15 cellular contexts compared by ENCODE assay signal in the genomic region with DNA sequence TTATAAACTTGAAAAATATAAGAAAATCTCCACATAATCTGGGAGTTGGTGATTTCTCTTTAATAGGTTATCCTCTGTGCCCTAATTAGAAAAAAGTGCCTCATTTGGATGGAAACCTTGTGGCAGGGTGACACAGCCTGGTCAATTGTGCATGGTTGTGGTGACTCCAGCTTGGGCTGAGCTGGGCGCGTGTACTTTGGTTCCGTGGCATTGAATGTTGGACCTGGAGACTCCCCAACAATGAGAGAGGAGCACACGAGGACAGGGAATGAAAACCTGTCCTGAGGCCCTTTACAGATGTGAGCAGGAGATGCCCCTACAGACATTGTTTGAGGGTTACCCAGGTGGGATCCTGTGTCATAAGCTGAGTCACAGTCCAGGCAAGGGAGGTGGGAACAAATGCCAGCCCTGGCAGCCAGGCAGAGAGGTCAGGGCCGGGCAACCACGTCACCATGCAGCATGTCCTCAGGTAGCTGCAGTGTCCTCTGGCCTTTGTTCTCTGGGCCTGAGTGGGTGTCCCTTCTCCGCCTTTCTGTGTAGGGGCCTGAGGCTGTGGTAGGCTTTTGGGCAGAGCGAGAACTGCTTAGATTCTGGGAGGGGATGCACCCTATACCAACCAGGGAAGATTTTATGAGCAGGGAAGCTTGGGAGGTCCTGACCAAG.
DNase-seq lines count a peak whose midpoint lies in the region; ATAC-seq and TF ChIP-seq lines count a peak whose summit lies in the region.
"Had no signal": no experiment of that assay in that cellular context is flagged by ENCODE, and none has a peak within 500 bp of the region (broad histone marks: within the 10 kb centered on the region; RNA-seq: fewer than 3 reads in every experiment).

No MANE protein-coding gene starts in this region.

- intact Hi-C loops in heart left ventricle (cut with DNase I) (no loop called here), cardiac septum (cut with DNase I) (no loop called here)

- H3K36me3 Mint-ChIP-seq in H9 (ENCODE audit: insufficient read depth in 1 of 3, low read depth in 3 of 3) = no peaks in the 10 kb centered on the region
- H3K36me3 Mint-ChIP-seq: CD4-positive, CD25-positive, alpha-beta regulatory T cell; CD8-positive, alpha-beta T cell had no signal

- DNase-seq in heart left ventricle (peak in 1 of 5 donors; percentile 48), cardiac septum (ENCODE audit: low spot score) (no peak), H9 (no peak), left lobe of liver (ENCODE audit: low spot score) (peak; percentile 90), GM03348 (ENCODE audit: low spot score) (no peak)
- DNase-seq: C1 segment of cervical spinal cord; Caco-2; CD4-positive, CD25-positive, alpha-beta regulatory T cell; CD8-positive, alpha-beta T cell; DMS153; DND-41; GDM1; GOT3; HCEC 1CT had no signal

- H3K56ac ChIP-seq in H9 (ENCODE audit: insufficient read length, low read depth, low read length) = no peak overlapping the region

- no peak overlapping the region for H3K23ac ChIP-seq in H9 (ENCODE audit: insufficient read length, low read depth, low read length)

- H3K4me3 Mint-ChIP-seq in H9 = no peak overlapping the region
- H3K4me3 Mint-ChIP-seq: CD8-positive, alpha-beta T cell had no signal

- no peaks in the 10 kb centered on the region for H4K20me1 ChIP-seq in H9 (ENCODE audit: control insufficient read depth, insufficient read depth, insufficient read length)

- H3K4me1 Mint-ChIP-seq in H9 = no peaks in the 10 kb centered on the region
- H3K4me1 Mint-ChIP-seq: CD4-positive, CD25-positive, alpha-beta regulatory T cell had no signal

- H4K5ac ChIP-seq in H9 (ENCODE audit: insufficient read length, low read depth, low read length) = no peak overlapping the region

- no peak overlapping the region for H3K4ac ChIP-seq in H9 (ENCODE audit: low read depth, low read length)

- 80 to 96% (median 86%) methylated on average over 5 to 8 of the region's 8 CpGs for WGBS in heart left ventricle, 4 donors
- WGBS in H9 (ENCODE audit: extremely low coverage, insufficient read length, low lambda C conversion rate) = no CpG with 5 or more reads among the region's 8 CpGs

- no peaks in the 10 kb centered on the region for H3K36me3 ChIP-seq in heart left ventricle

- H2BK120ac ChIP-seq in H9 (ENCODE audit: low read depth, low read length, poor library complexity, severe bottlenecking) = no peak overlapping the region

- H3K9me3 ChIP-seq in heart left ventricle (no peaks in the 10 kb centered on the region), H9 (ENCODE audit: control insufficient read depth, low read depth, low read length) (no peaks in the 10 kb centered on the region)
- H3K9me3 ChIP-seq: Caco-2 had no signal

- H3K4me1 ChIP-seq in heart left ventricle (peaks cover 0 to 17% (median 0%) of the 10 kb centered on the region in 12 donors), H9 (ENCODE audit: insufficient read depth, low read length) (no peaks in the 10 kb centered on the region)
- H3K4me1 ChIP-seq: Caco-2 had no signal

- no peak overlapping the region for H3K4me3 ChIP-seq in heart left ventricle

- H2BK12ac ChIP-seq in H9 (ENCODE audit: insufficient read length, low read depth, low read length) = no peak overlapping the region

- H2BK15ac ChIP-seq in H9 (ENCODE audit: low read depth, low read length) = no peak overlapping the region

- no peak overlapping the region for H3K9ac ChIP-seq in H9 (ENCODE audit: extremely low read depth, insufficient read length, low read length)

- H3K27me3 Mint-ChIP-seq in H9 (ENCODE audit: low read depth) = peaks cover 15% of the 10 kb centered on the region
- H3K27me3 Mint-ChIP-seq: CD4-positive, CD25-positive, alpha-beta regulatory T cell had no signal

- H2BK5ac ChIP-seq in H9 (ENCODE audit: insufficient read length, low read length) = no peak overlapping the region

- H4K91ac ChIP-seq in H9 (ENCODE audit: insufficient read length, low read depth, low read length) = no peak overlapping the region

- no peaks in the 10 kb centered on the region for H3K9me3 Mint-ChIP-seq in H9
- H3K9me3 Mint-ChIP-seq: CD8-positive, alpha-beta T cell had no signal

- no peak overlapping the region for H2BK20ac ChIP-seq in H9 (ENCODE audit: low read depth, low read length, poor library complexity, severe bottlenecking)

- ATAC-seq in heart left ventricle (peak in 3 of 4 donors; percentile 57 to 66 (median 61)), left lobe of liver (peak; percentile 95), GM21360 (IDR thresholded peaks at IDR 0.05; ENCODE audit: unreplicated experiment) (no peak)
- ATAC-seq: CD8-positive, alpha-beta T cell had no signal

- H3K27me3 ChIP-seq in heart left ventricle (no peaks in the 10 kb centered on the region), H9 (ENCODE audit: insufficient read depth, low read length) (no peaks in the 10 kb centered on the region)

- H3K14ac ChIP-seq in H9 (ENCODE audit: insufficient read depth, low read length) = peak overlapping the region; percentile 12; the same call in 1 of the 2 replicates

- H3T11ph ChIP-seq in H9 (ENCODE audit: low read length) = no peak overlapping the region

- H3K4me2 ChIP-seq in H9 (ENCODE audit: insufficient read depth, insufficient read length, low read length) = no peak overlapping the region

- no peak overlapping the region for H4K8ac ChIP-seq in H9 (replicated peaks; ENCODE audit: insufficient read length, low read depth, low read length)

- H3K27ac ChIP-seq in heart left ventricle (no peak overlapping the region), H9 (ENCODE audit: insufficient read length, low read depth, low read length) (no peak overlapping the region)

- TF ChIP-seq POLR2A in heart left ventricle (IDR thresholded peaks at IDR 0.05) = no peak

- H3K79me1 ChIP-seq in H9 (ENCODE audit: insufficient read depth, low read depth, low read length, poor library complexity, severe bottlenecking) = no peaks in the 10 kb centered on the region

- no peak overlapping the region for H3K18ac ChIP-seq in H9 (ENCODE audit: insufficient read length, low read depth, low read length)

- no peak overlapping the region for H2AK5ac ChIP-seq in H9 (ENCODE audit: insufficient read length, low read length)

- H2AFZ ChIP-seq in H9 (ENCODE audit: low read length) = no peak overlapping the region

- TF ChIP-seq CTCF in heart left ventricle (IDR thresholded peaks at IDR 0.05) = no peak
- TF ChIP-seq CTCF in H9 (conservative IDR thresholded peaks at IDR 0.05) = no peak

- no peaks in the 10 kb centered on the region for H3K79me2 ChIP-seq in H9 (ENCODE audit: insufficient read depth, low read length)

- H3K23me2 ChIP-seq in H9 (ENCODE audit: insufficient read length, low read depth, low read length, poor library complexity, severe bottlenecking) = no peaks in the 10 kb centered on the region

- peak overlapping the region in 1 of 3 experiments; percentile 61; a peak in 1 of 7 replicates for H3K27ac Mint-ChIP-seq in H9
- H3K27ac Mint-ChIP-seq: CD4-positive, CD25-positive, alpha-beta regulatory T cell; CD8-positive, alpha-beta T cell had no signal
